ENCODE assay signal across 9 cellular contexts in genomic region chr14:91374287-91374880, GRCh38. TPM values are rescaled to one million over a fixed set of nuclear protein-coding genes. Genes with fewer than 3 reads are reported as not detected.
DNase-seq lines count a peak whose midpoint lies in the region; ATAC-seq, FAIRE-seq and TF ChIP-seq lines count a peak whose summit lies in the region.
"Had no signal": no experiment of that assay in that cellular context is flagged by ENCODE, and none has a peak within 500 bp of the region (broad histone marks: within the 10 kb centered on the region; RNA-seq: fewer than 3 reads in every experiment).

No MANE protein-coding gene starts in this region.

- no peaks in the 10 kb centered on the region for H3K27me3 Mint-ChIP-seq in CD8-positive, alpha-beta memory T cell
- no peaks in the 10 kb centered on the region for H3K27me3 Mint-ChIP-seq in T-cell
- peaks cover 5% of the 10 kb centered on the region for H3K27me3 Mint-ChIP-seq in chondrocyte (ENCODE audit: low read depth)

- no peak for DNase-seq in CD8-positive, alpha-beta memory T cell
- no peak for DNase-seq in GM18507 (ENCODE audit: extremely low spot score, insufficient read length, low read depth)
- no peak for DNase-seq in T-cell
- no peak for DNase-seq in amygdala (lab: John Stamatoyannopoulos, UW)
- DNase-seq in GM19239 (ENCODE audit: insufficient read length, low spot score) = no peak
- no peak for DNase-seq in chondrocyte (ENCODE audit: low spot score)

- H3K4me3 Mint-ChIP-seq in CD8-positive, alpha-beta memory T cell = peak overlapping the region; percentile 71 to 90 (median 85)
- H3K4me3 Mint-ChIP-seq in T-cell (peak overlapping the region; percentile 70 to 84 (median 72)), chondrocyte (ENCODE audit: unreplicated experiment) (no peak overlapping the region)

- peak overlapping the region; percentile 63 for H3K27ac ChIP-seq in CD8-positive, alpha-beta memory T cell (ENCODE audit: low read depth, low read length)
- H3K27ac ChIP-seq in mucosa of rectum (ENCODE audit: low read depth in 2 of 2, low read length in 2 of 2) (peak overlapping the region; percentile 21 to 84), gastroesophageal sphincter (no peak overlapping the region)

- no peak for TF ChIP-seq POLR2A in gastroesophageal sphincter (IDR thresholded peaks at IDR 0.05)

- H3K4me1 Mint-ChIP-seq in CD8-positive, alpha-beta memory T cell = peaks cover 94 to 100% (median 100%) of the 10 kb centered on the region in 3 donors
- peaks cover 97 to 100% (median 99%) of the 10 kb centered on the region in 3 donors for H3K4me1 Mint-ChIP-seq in T-cell
- H3K4me1 Mint-ChIP-seq in chondrocyte (ENCODE audit: low read depth) = peaks cover 37% of the 10 kb centered on the region

- peak overlapping the region; percentile 68 for H3K4me3 ChIP-seq in CD8-positive, alpha-beta memory T cell (ENCODE audit: low read length)
- no peak overlapping the region for H3K4me3 ChIP-seq in mucosa of rectum (ENCODE audit: low read length in 2 of 2)
- H3K4me3 ChIP-seq in gastroesophageal sphincter = no peak overlapping the region
- H3K4me3 ChIP-seq: SJCRH30 had no signal

- peaks cover 99% of the 10 kb centered on the region for H3K4me1 ChIP-seq in CD8-positive, alpha-beta memory T cell (ENCODE audit: insufficient read depth, low read length)
- H3K4me1 ChIP-seq in mucosa of rectum (ENCODE audit: control insufficient read depth in 2 of 2, insufficient read depth in 2 of 2, low read length in 2 of 2) (peaks cover 65 to 71% of the 10 kb centered on the region in 2 donors), gastroesophageal sphincter (peaks cover 0 to 46% (median 5%) of the 10 kb centered on the region in 3 donors)

- no peak overlapping the region for H3K9ac ChIP-seq in mucosa of rectum (ENCODE audit: low read depth in 1 of 2, low read length in 2 of 2)

- H3K27ac Mint-ChIP-seq in CD8-positive, alpha-beta memory T cell = peak overlapping the region; percentile 84 to 99 (median 95)
- H3K27ac Mint-ChIP-seq in T-cell (peak overlapping the region; percentile 91 to 95), chondrocyte (ENCODE audit: unreplicated experiment) (no peak overlapping the region)

- CTCF ChIA-PET in CD8-positive, alpha-beta memory T cell (lab: Charles Lee) = interaction anchor here (0.7 to 8.2 kb wide), 11 partner anchors 14 to 57 kb away, joined by 3 to 95 read pairs (median 6); partner anchors contain the start of gene CCDC88C
- CTCF ChIA-PET in T-cell (lab: Charles Lee) = interaction anchor here (0.6 to 1.7 kb wide), 11 partner anchors 7 to 47 kb away, joined by 3 to 9 read pairs (median 4); no protein-coding TSS in a partner anchor

- H3K36me3 Mint-ChIP-seq in CD8-positive, alpha-beta memory T cell = peaks cover 0 to 38% (median 3%) of the 10 kb centered on the region in 3 donors
- H3K36me3 Mint-ChIP-seq in T-cell (no peaks in the 10 kb centered on the region), chondrocyte (ENCODE audit: low read depth) (no peaks in the 10 kb centered on the region)

- no peaks in the 10 kb centered on the region for H3K9me3 Mint-ChIP-seq in CD8-positive, alpha-beta memory T cell
- H3K9me3 Mint-ChIP-seq in T-cell (no peaks in the 10 kb centered on the region), chondrocyte (ENCODE audit: low read depth) (no peaks in the 10 kb centered on the region)

- TF ChIP-seq CTCF in chondrocyte (IDR thresholded peaks at IDR 0.05) (no peak), gastroesophageal sphincter (IDR thresholded peaks at IDR 0.05) (no peak)

- WGBS in gastroesophageal sphincter (ENCODE audit: low coverage in 1 of 2), 2 donors = 90 to 97% methylated on average over 6 of the region's 7 CpGs

- no peaks in the 10 kb centered on the region for H3K9me3 ChIP-seq in CD8-positive, alpha-beta memory T cell (ENCODE audit: low read length)
- H3K9me3 ChIP-seq in mucosa of rectum (ENCODE audit: control insufficient read depth in 2 of 2, low read length in 2 of 2) = no peaks in the 10 kb centered on the region
- H3K9me3 ChIP-seq in gastroesophageal sphincter = no peaks in the 10 kb centered on the region
- H3K9me3 ChIP-seq: SJCRH30 had no signal

- no peaks in the 10 kb centered on the region for H3K27me3 ChIP-seq in CD8-positive, alpha-beta memory T cell (ENCODE audit: insufficient read depth, low read length, poor library complexity, severe bottlenecking)
- H3K27me3 ChIP-seq in mucosa of rectum (ENCODE audit: control insufficient read depth in 2 of 2, insufficient read depth in 2 of 2, low read length in 2 of 2) (no peaks in the 10 kb centered on the region), gastroesophageal sphincter (peaks cover 18% of the 10 kb centered on the region)
- H3K27me3 ChIP-seq: SJCRH30 had no signal

- FAIRE-seq in GM18507 (lab: Jason Lieb, UNC) = peak; percentile 5
- no peak for FAIRE-seq in GM19239 (lab: Jason Lieb, UNC)

- ATAC-seq in T-cell (replicated peaks in 1 of 4) = no peak
- ATAC-seq in gastroesophageal sphincter = no peak

- H3K36me3 ChIP-seq in CD8-positive, alpha-beta memory T cell (ENCODE audit: insufficient read depth, low read length) = peaks cover 16% of the 10 kb centered on the region
- H3K36me3 ChIP-seq in mucosa of rectum (ENCODE audit: control insufficient read depth in 2 of 2, insufficient read depth in 2 of 2, low read length in 2 of 2) = no peaks in the 10 kb centered on the region
- no peaks in the 10 kb centered on the region for H3K36me3 ChIP-seq in gastroesophageal sphincter
- H3K36me3 ChIP-seq: SJCRH30 had no signal

- POLR2A ChIA-PET in CD8-positive, alpha-beta memory T cell (lab: Charles Lee) = interaction anchor here (0.6 to 3.1 kb wide), 13 partner anchors 13 to 57 kb away, joined by 3 to 17 read pairs (median 5); partner anchors contain the start of gene CCDC88C
- POLR2A ChIA-PET in T-cell (lab: Charles Lee) = interaction anchor here in 1 of 2 donors (0.6 to 1.0 kb wide), 4 partner anchors 11 to 41 kb away, joined by 3 to 16 read pairs (median 10); no protein-coding TSS in a partner anchor

- TF ChIP-seq EP300 in gastroesophageal sphincter (IDR thresholded peaks at IDR 0.05) = no peak

RNA-seq across cellular contexts. Expression of gene CCDC88C, which starts 43.2 kb away (rescaled TPM):
- 10 to 100 TPM; 71.7 to 74.1 TPM for total RNA-seq in CD8-positive, alpha-beta memory T cell
- 42.3 TPM for polyA plus RNA-seq in CD8-positive, alpha-beta memory T cell
- total RNA-seq in T-cell = 100 to 1,000 TPM; 260 to 368 (median 275) TPM
- 1.1 to 3.6 TPM (median 2.3 TPM) in 3 replicates for total RNA-seq in chondrocyte
- total RNA-seq in gastroesophageal sphincter = 10 to 100 TPM in 1 of 4 donors, 1 to 10 TPM in 3; 2.0 to 10.1 (median 4.9) TPM

Comparison
In these comparisons a context has a peak if more than half of its experiments do, and no peak if none do; other contexts are left out.
1. H3K27ac ChIP-seq: peak in CD8-positive, alpha-beta memory T cell (single experiment) and mucosa of rectum (2 of 2); none in gastroesophageal sphincter (0 of 4).
2. RNA of gene CCDC88C, which starts 43.2 kb away (total RNA-seq): 260 to 368 TPM in T-cell and 71.7 to 74.1 TPM in CD8-positive, alpha-beta memory T cell; 2.0 to 10.1 TPM in gastroesophageal sphincter and 1.1 to 3.6 TPM in chondrocyte; every median in the first group is over 4 times any median in the second.